8 cellular contexts compared by ENCODE assay signal in genomic region chr1:17569200-17570139, GRCh38. TPM values are rescaled to one million over a fixed set of nuclear protein-coding genes. Genes with fewer than 3 reads are reported as not detected.
DNase-seq lines count a peak whose midpoint lies in the region; ATAC-seq and TF ChIP-seq lines count a peak whose summit lies in the region.

No MANE protein-coding gene starts in this region.

- no peak for TF ChIP-seq CTCF in coronary artery (IDR thresholded peaks at IDR 0.05)
- TF ChIP-seq CTCF in lower leg skin (IDR thresholded peaks at IDR 0.05), result no peak
- no peak for TF ChIP-seq CTCF in transverse colon (IDR thresholded peaks at IDR 0.05)

- in situ Hi-C loops in transverse colon (cut with MboI; ENCODE audit: low pct_ligation_motif_present in 1 of 4, low pct_unique_long_range_greater_than_20kb in 1 of 4, low sequenced_read_pairs in 3 of 4), result no loop called here

- no peak overlapping the region for H3K4me3 Mint-ChIP-seq in stimulated activated naive CD8-positive, alpha-beta T cell treated with anti-CD3 and anti-CD28 coated beads, Interleukin-15, amount 100 ng/mL, for 72 hours

- 14 to 26% methylated on average over 16 of the region's 16 CpGs for WGBS in lower leg skin, 2 donors
- WGBS in transverse colon (ENCODE audit: low coverage in 1 of 2), 2 donors, result 17 to 60% methylated on average over 1 to 16 of the region's 16 CpGs

- no peak for ATAC-seq in stimulated activated naive CD8-positive, alpha-beta T cell treated with anti-CD3 and anti-CD28 coated beads, Interleukin-15, amount 100 ng/mL, for 72 hours
- no peak for ATAC-seq in HG03457 (IDR thresholded peaks at IDR 0.05; ENCODE audit: unreplicated experiment)

- H3K27ac Mint-ChIP-seq in stimulated activated naive CD8-positive, alpha-beta T cell treated with anti-CD3 and anti-CD28 coated beads, Interleukin-15, amount 100 ng/mL, for 72 hours, result no peak overlapping the region

- no peaks in the 10 kb centered on the region for H3K4me1 Mint-ChIP-seq in stimulated activated naive CD8-positive, alpha-beta T cell treated with anti-CD3 and anti-CD28 coated beads, Interleukin-15, amount 100 ng/mL, for 72 hours

- TF ChIP-seq EP300 in transverse colon (IDR thresholded peaks at IDR 0.05; ENCODE audit: low read depth), result no peak

- TF ChIP-seq POLR2A in lower leg skin (IDR thresholded peaks at IDR 0.05) (no peak), transverse colon (IDR thresholded peaks at IDR 0.05) (no peak)

- H3K4me3 ChIP-seq in coronary artery, result peak overlapping the region; percentile 40
- no peak overlapping the region for H3K4me3 ChIP-seq in lower leg skin (ENCODE audit: low read depth, poor library complexity, severe bottlenecking)
- H3K4me3 ChIP-seq in transverse colon, result no peak overlapping the region

- peaks cover 54 to 86% (median 80%) of the 10 kb centered on the region in 4 donors for H3K4me1 ChIP-seq in transverse colon

- no peaks in the 10 kb centered on the region for H3K9me3 ChIP-seq in transverse colon

- H3K27ac ChIP-seq in coronary artery (peak overlapping the region; percentile 94 to 99), transverse colon (peak overlapping the region; percentile 84 to 93 (median 86))

- H3K36me3 ChIP-seq in transverse colon, result no peaks in the 10 kb centered on the region

- H3K27me3 Mint-ChIP-seq in stimulated activated naive CD8-positive, alpha-beta T cell treated with anti-CD3 and anti-CD28 coated beads, Interleukin-15, amount 100 ng/mL, for 72 hours, result peaks cover 26% of the 10 kb centered on the region

- H3K27me3 ChIP-seq in transverse colon, result no peaks in the 10 kb centered on the region

- intact Hi-C loops in lower leg skin (cut with DNase I; ENCODE audit: low total_unique reads) (no loop called here), transverse colon (cut with DNase I; ENCODE audit: low total_unique reads) (no loop called here)

- H3K9me3 Mint-ChIP-seq in stimulated activated naive CD8-positive, alpha-beta T cell treated with anti-CD3 and anti-CD28 coated beads, Interleukin-15, amount 100 ng/mL, for 72 hours, result no peaks in the 10 kb centered on the region

- DNase-seq in LHCN-M2 (ENCODE audit: low read depth) (peak; percentile 89), coronary artery (ENCODE audit: low spot score) (peak; percentile 99), lower leg skin (ENCODE audit: low spot score in 2 of 2) (peak; percentile 89 to 97), transverse colon (peak; percentile 73), NCI-H187 (lab: John Stamatoyannopoulos, UW) (no peak), DMS53 (lab: John Stamatoyannopoulos, UW) (no peak)
- no peak for DNase-seq in stimulated activated naive CD8-positive, alpha-beta T cell treated with anti-CD3 and anti-CD28 coated beads, Interleukin-15, amount 100 ng/mL, for 72 hours

RNA-seq across cellular contexts. Expression of gene ARHGEF10L, which starts 30.0 kb away (rescaled TPM):
- total RNA-seq in LHCN-M2 (2014; rRNA removed), result 51.7 and 53.3 TPM in 2 replicates
- 37.3 TPM for polyA plus RNA-seq in LHCN-M2 (2012)
- 100 to 1,000 TPM in 3 of 4 donors, 10 to 100 TPM in 1; 95.1 to 125 (median 114) TPM for total RNA-seq in lower leg skin
- total RNA-seq in transverse colon, result 100 to 1,000 TPM; 115 to 326 (median 199) TPM

Comparison
In these comparisons a context has a peak if more than half of its experiments do, and no peak if none do; other contexts are left out.
1. DNase-seq: peak in LHCN-M2 (single experiment), coronary artery (single experiment), lower leg skin (2 of 2) and transverse colon (single experiment); none in stimulated activated naive CD8-positive, alpha-beta T cell treated with anti-CD3 and anti-CD28 coated beads, Interleukin-15, amount 100 ng/mL, for 72 hours (0 of 2), NCI-H187 (0 of 2) and DMS53 (single experiment).